In the genomic region with DNA sequence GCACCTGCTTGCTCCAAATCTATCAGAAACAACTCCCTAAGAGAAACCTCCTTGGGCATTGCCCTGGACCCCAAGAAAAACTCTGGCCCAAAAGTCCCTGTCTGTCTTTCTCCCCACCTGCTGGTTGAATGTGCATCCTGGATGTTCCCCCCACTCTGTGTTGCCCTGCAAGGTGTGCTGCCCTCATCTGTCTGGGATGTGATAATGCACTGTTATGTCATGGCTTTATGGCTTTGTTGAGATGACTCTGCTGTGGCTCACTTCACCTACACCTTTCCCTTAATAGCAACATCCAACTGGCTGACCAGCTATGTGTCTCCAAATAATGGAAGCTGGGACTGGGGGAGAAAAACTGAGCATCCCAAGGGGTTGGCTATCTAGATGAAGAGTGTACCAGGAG, we compare ENCODE assay signal across 9 cellular contexts. TPM values are rescaled to one million over a fixed set of nuclear protein-coding genes. Genes with fewer than 3 reads are reported as not detected.
DNase-seq lines count a peak whose midpoint lies in the region; ATAC-seq, FAIRE-seq and TF ChIP-seq lines count a peak whose summit lies in the region.
"Had no signal": no experiment of that assay in that cellular context is flagged by ENCODE, and none has a peak within 500 bp of the region (broad histone marks: within the 10 kb centered on the region; RNA-seq: fewer than 3 reads in every experiment).

No MANE protein-coding gene starts in this region.

- H3K4me2 ChIP-seq in HepG2 (ENCODE audit: low read depth, low read length) = no peak overlapping the region

- TF ChIP-seq EP300 in HepG2 (IDR thresholded peaks at IDR 0.05; ENCODE audit: low read depth in 2 of 2, low read length in 2 of 2) = no peak
- no peak for TF ChIP-seq EP300 in HepG2 (CRISPR knock-in tag; IDR thresholded peaks at IDR 0.05; ENCODE audit: borderline replicate concordance)
- TF ChIP-seq EP300 in esophagus muscularis mucosa (IDR thresholded peaks at IDR 0.05) = no peak

- peaks cover 17% of the 10 kb centered on the region for H3K79me2 ChIP-seq in HepG2 (ENCODE audit: insufficient read depth, low read length)

- H3K9me3 ChIP-seq in HepG2 (ENCODE audit: low read length) (no peaks in the 10 kb centered on the region), right lobe of liver (peaks cover 0 to 11% (median 2%) of the 10 kb centered on the region in 4 donors), esophagus muscularis mucosa (peaks cover 7 to 18% (median 13%) of the 10 kb centered on the region in 4 donors)

- peak; percentile 86 for TF ChIP-seq CTCF in HepG2 (CRISPR knock-in tag; IDR thresholded peaks at IDR 0.05)
- peak in 1 of 4 donors; percentile 18 for TF ChIP-seq CTCF in right lobe of liver (IDR thresholded peaks at IDR 0.05)
- TF ChIP-seq CTCF in esophagus muscularis mucosa (IDR thresholded peaks at IDR 0.05) = peak; percentile 15 to 32 (median 17)

- intact Hi-C loops in HepG2 (cut with micrococcal nuclease; ENCODE audit: unreplicated experiment) = no loop called here
- intact Hi-C loops in right lobe of liver (cut with DNase I) = loop anchor here in 1 of 2 donors (5.0 kb wide), 1 partner anchor 70 kb away; no protein-coding TSS in a partner anchor
- intact Hi-C loops in esophagus muscularis mucosa (cut with DNase I) = no loop called here

- POLR2A ChIA-PET in HepG2 (lab: Yijun Ruan, JAX) = interaction anchor here (1.5 kb wide), 1 partner anchor 78 kb away, joined by 4 read pairs; no protein-coding TSS in a partner anchor

- ATAC-seq in HepG2 (peak; percentile 32), right lobe of liver (no peak), GM18907 (IDR thresholded peaks at IDR 0.05; ENCODE audit: unreplicated experiment) (no peak)
- peak; percentile 50 for ATAC-seq in stimulated activated naive CD8-positive, alpha-beta T cell treated with anti-CD3 and anti-CD28 coated beads, Interleukin-15, amount 100 ng/mL, for 72 hours

- DNase-seq in HepG2 (ENCODE audit: low spot score) = peak; percentile 67
- no peak for DNase-seq in right lobe of liver
- DNase-seq in SK-N-DZ (ENCODE audit: low spot score) = peak; percentile 14
- DNase-seq in esophagus muscularis mucosa (ENCODE audit: extremely low spot score) = no peak
- peak in 1 of 2 donors; percentile 33 for DNase-seq in stimulated activated naive CD8-positive, alpha-beta T cell treated with anti-CD3 and anti-CD28 coated beads, Interleukin-15, amount 100 ng/mL, for 72 hours
- no peak for DNase-seq in NCI-H510A treated with DMSO at 0.1 percent for 48 hours (lab: John Stamatoyannopoulos, UW)
- no peak for DNase-seq in NCI-H2171 treated with DMSO at 0.1 percent for 48 hours (lab: John Stamatoyannopoulos, UW)
- DNase-seq: NCI-H2081 treated with DMSO at 0.1 percent for 48 hours had no signal

- in situ Hi-C loops in HepG2 (cut with HindIII; ENCODE audit: extremely low pct_ligation_motif_present, low pct_unique_long_range_greater_than_20kb) = no loop called here

- H3K27me3 ChIP-seq in HepG2 (ENCODE audit: control insufficient read depth in 1 of 2, insufficient read depth in 2 of 2, low read length in 2 of 2) (no peaks in the 10 kb centered on the region; a peak in 1 of 5 replicates), right lobe of liver (no peaks in the 10 kb centered on the region), esophagus muscularis mucosa (no peaks in the 10 kb centered on the region)

- H3K27me3 Mint-ChIP-seq in stimulated activated naive CD8-positive, alpha-beta T cell treated with anti-CD3 and anti-CD28 coated beads, Interleukin-15, amount 100 ng/mL, for 72 hours = no peaks in the 10 kb centered on the region

- H3K4me1 ChIP-seq in HepG2 (ENCODE audit: insufficient read depth, low read length) (peaks cover 23% of the 10 kb centered on the region), right lobe of liver (peaks cover 0 to 6% (median 1%) of the 10 kb centered on the region in 4 donors), esophagus muscularis mucosa (peaks cover 17 to 34% (median 28%) of the 10 kb centered on the region in 4 donors)

- peak; percentile 75; the same call in 1 of the 2 replicates for TF ChIP-seq RAD21 in HepG2 (CRISPR knock-in tag; IDR thresholded peaks at IDR 0.05)

- H3K27ac ChIP-seq in HepG2 (ENCODE audit: extremely low read length, insufficient read depth, low read length) = no peak overlapping the region
- H3K27ac ChIP-seq in right lobe of liver = no peak overlapping the region
- H3K27ac ChIP-seq in esophagus muscularis mucosa (replicated peaks in 1 of 4) = no peak overlapping the region

- H4K20me1 ChIP-seq in HepG2 (ENCODE audit: insufficient read depth, low read length) = no peaks in the 10 kb centered on the region

- H3K4me1 Mint-ChIP-seq in stimulated activated naive CD8-positive, alpha-beta T cell treated with anti-CD3 and anti-CD28 coated beads, Interleukin-15, amount 100 ng/mL, for 72 hours = peaks cover 44% of the 10 kb centered on the region

- no peak overlapping the region for H3K9ac ChIP-seq in HepG2 (ENCODE audit: insufficient read depth, low read depth, low read length)

- no TSS peak for BruUV-seq in HepG2 (replicated peaks; lab: Mats Ljungman, UMichigan)

- peaks cover 13 to 22% of the 10 kb centered on the region in 2 donors for H3K9me3 Mint-ChIP-seq in stimulated activated naive CD8-positive, alpha-beta T cell treated with anti-CD3 and anti-CD28 coated beads, Interleukin-15, amount 100 ng/mL, for 72 hours

- H3K4me3 ChIP-seq in HepG2 (replicated peaks in 1 of 3; ENCODE audit: insufficient read depth in 1 of 3, low read depth in 2 of 3, low read length in 3 of 3) (no peak overlapping the region), right lobe of liver (no peak overlapping the region), esophagus muscularis mucosa (no peak overlapping the region)

- peak; percentile 51 for FAIRE-seq in HepG2 (lab: Jason Lieb, UNC)

- H3K27ac Mint-ChIP-seq in stimulated activated naive CD8-positive, alpha-beta T cell treated with anti-CD3 and anti-CD28 coated beads, Interleukin-15, amount 100 ng/mL, for 72 hours = no peak overlapping the region

- peaks cover 8 to 31% of the 10 kb centered on the region in 2 experiments for H3K36me3 ChIP-seq in HepG2 (replicated peaks in 1 of 2; ENCODE audit: control insufficient read depth in 1 of 2, insufficient read depth in 2 of 2, low read length in 2 of 2)
- peaks cover 0 to 33% (median 22%) of the 10 kb centered on the region in 4 donors for H3K36me3 ChIP-seq in right lobe of liver
- H3K36me3 ChIP-seq in esophagus muscularis mucosa = peaks cover 32 to 52% (median 42%) of the 10 kb centered on the region in 4 donors

- H2AFZ ChIP-seq in HepG2 (ENCODE audit: low read length) = no peak overlapping the region

- TF ChIP-seq POLR2A in HepG2 (IDR thresholded peaks at IDR 0.05; ENCODE audit: insufficient read depth in 1 of 2, low read depth in 2 of 2, low read length in 2 of 2) = no peak
- TF ChIP-seq POLR2A in right lobe of liver (IDR thresholded peaks at IDR 0.05) = no peak
- TF ChIP-seq POLR2A in esophagus muscularis mucosa (IDR thresholded peaks at IDR 0.05; ENCODE audit: low read depth) = no peak

- CTCF ChIA-PET in HepG2 (lab: Yijun Ruan, JAX; ENCODE audit: low intra/inter-chr PET ratio, low total read pairs) = interaction anchor here (1.0 to 2.6 kb wide), 5 partner anchors 47 to 256 kb away, joined by 3 to 28 read pairs (median 6); partner anchors contain the start of gene ZNF763

- H3K4me3 Mint-ChIP-seq in stimulated activated naive CD8-positive, alpha-beta T cell treated with anti-CD3 and anti-CD28 coated beads, Interleukin-15, amount 100 ng/mL, for 72 hours = no peak overlapping the region

RNA-seq across cellular contexts. Expression of gene ZNF20, which starts 2.6 kb away (rescaled TPM):
- total RNA-seq in HepG2 (2016; rRNA removed; fragmentation: Illumina TruSeq; extraction: Trizol) = 8.0 and 9.7 TPM in 2 replicates
- total RNA-seq in HepG2 (2016; cell fraction: cytosol; rRNA removed; fragmentation: Illumina TruSeq; extraction: Trizol; ENCODE audit: low read depth) = 2.7 and 3.1 TPM in 2 replicates
- 5.1 and 6.9 TPM in 2 replicates for total RNA-seq in HepG2 (2016; cell fraction: insoluble cytoplasmic fraction; rRNA removed; fragmentation: Illumina TruSeq; extraction: Trizol)
- 3.9 and 4.1 TPM in 2 replicates for total RNA-seq in HepG2 (2016; cell fraction: membrane; rRNA removed; fragmentation: Illumina TruSeq; extraction: Trizol)
- 8.4 and 11.2 TPM in 2 replicates for total RNA-seq in HepG2 (2016; cell fraction: nucleus; rRNA removed; fragmentation: Illumina TruSeq; extraction: Trizol)
- polyA plus RNA-seq in HepG2 (2011; rRNA removed) = 1.6 and 2.1 TPM in 2 replicates
- polyA plus RNA-seq in HepG2 (2011; cell fraction: cytosol; rRNA removed) = 0.81 and 1.1 TPM in 2 replicates
- polyA plus RNA-seq in HepG2 (2011; cell fraction: nucleus; rRNA removed) = 1.2 and 2.1 TPM in 2 replicates
- polyA plus RNA-seq in HepG2 (2012) = 0.87 and 2.7 TPM in 2 replicates
- 1.1 and 1.2 TPM in 2 replicates for polyA plus RNA-seq in HepG2 (2016; cell fraction: cytosol; fragmentation: Illumina TruSeq; extraction: Trizol; ENCODE audit: low read depth)
- 3.1 and 3.2 TPM in 2 replicates for polyA plus RNA-seq in HepG2 (2016; cell fraction: insoluble cytoplasmic fraction; fragmentation: Illumina TruSeq; extraction: Trizol; ENCODE audit: low read depth)
- 0.98 and 1.8 TPM in 2 replicates for polyA plus RNA-seq in HepG2 (2016; cell fraction: membrane; fragmentation: Illumina TruSeq; extraction: Trizol; ENCODE audit: low read depth)
- 1.9 and 6.8 TPM in 2 replicates for polyA plus RNA-seq in HepG2 (2016; cell fraction: nucleus; fragmentation: Illumina TruSeq; extraction: Trizol; ENCODE audit: insufficient read depth, low read depth)
- 0.44 and 2.9 TPM in 2 replicates for polyA minus RNA-seq in HepG2 (2011; rRNA and poly(A)+ RNA removed; ENCODE audit: low replicate concordance)
- 3.0 and 3.2 TPM in 2 replicates for polyA minus RNA-seq in HepG2 (2011; cell fraction: cytosol; rRNA and poly(A)+ RNA removed)
- polyA minus RNA-seq in HepG2 (2011; cell fraction: nucleus; rRNA and poly(A)+ RNA removed) = 5.0 and 6.2 TPM in 2 replicates
- 1 to 10 TPM in 5 of 6 experiments, under 1 TPM in 1; 0.98 to 2.7 (median 1.5) TPM for total RNA-seq in right lobe of liver
- polyA plus RNA-seq in SK-N-DZ (2014; cell fraction: cytosol; rRNA removed) = 1.6 and 3.8 TPM in 2 replicates
- polyA plus RNA-seq in SK-N-DZ (2014; cell fraction: nucleus; rRNA removed) = 1.8 and 2.6 TPM in 2 replicates
- 1 to 10 TPM; 1.3 to 5.8 (median 3.1) TPM for total RNA-seq in esophagus muscularis mucosa

RNA-seq across cellular contexts. Expression of gene ZNF625, which starts 19.0 kb away (rescaled TPM):
- total RNA-seq in HepG2 (2016; rRNA removed; fragmentation: Illumina TruSeq; extraction: Trizol) (12.2 and 17.7 TPM in 2 replicates), right lobe of liver (1 to 10 TPM in 4 of 6 experiments, under 1 TPM in 2; 0.57 to 1.8 (median 1.4) TPM), esophagus muscularis mucosa (1 to 10 TPM; 4.5 to 8.7 (median 7.8) TPM)
- total RNA-seq in HepG2 (2016; cell fraction: cytosol; rRNA removed; fragmentation: Illumina TruSeq; extraction: Trizol; ENCODE audit: low read depth) = 4.0 and 5.6 TPM in 2 replicates
- total RNA-seq in HepG2 (2016; cell fraction: insoluble cytoplasmic fraction; rRNA removed; fragmentation: Illumina TruSeq; extraction: Trizol) = 12.8 and 16.1 TPM in 2 replicates
- total RNA-seq in HepG2 (2016; cell fraction: membrane; rRNA removed; fragmentation: Illumina TruSeq; extraction: Trizol) = 8.5 and 10.2 TPM in 2 replicates
- 11.3 and 11.7 TPM in 2 replicates for total RNA-seq in HepG2 (2016; cell fraction: nucleus; rRNA removed; fragmentation: Illumina TruSeq; extraction: Trizol)
- 1.7 and 1.8 TPM in 2 replicates for polyA plus RNA-seq in HepG2 (2011; rRNA removed)
- polyA plus RNA-seq in HepG2 (2011; cell fraction: cytosol; rRNA removed) = 0.75 and 1.1 TPM in 2 replicates
- 0.80 and 1.6 TPM in 2 replicates for polyA plus RNA-seq in HepG2 (2011; cell fraction: nucleus; rRNA removed)
- 0.97 and 2.8 TPM in 2 replicates for polyA plus RNA-seq in HepG2 (2012)
- polyA plus RNA-seq in HepG2 (2016; cell fraction: cytosol; fragmentation: Illumina TruSeq; extraction: Trizol; ENCODE audit: low read depth) = 0.83 and 0.84 TPM in 2 replicates
- 4.9 and 5.1 TPM in 2 replicates for polyA plus RNA-seq in HepG2 (2016; cell fraction: insoluble cytoplasmic fraction; fragmentation: Illumina TruSeq; extraction: Trizol; ENCODE audit: low read depth)
- polyA plus RNA-seq in HepG2 (2016; cell fraction: membrane; fragmentation: Illumina TruSeq; extraction: Trizol; ENCODE audit: low read depth) = 0.44 and 2.1 TPM in 2 replicates
- 6.4 and 8.2 TPM in 2 replicates for polyA plus RNA-seq in HepG2 (2016; cell fraction: nucleus; fragmentation: Illumina TruSeq; extraction: Trizol; ENCODE audit: insufficient read depth, low read depth)
- polyA minus RNA-seq in HepG2 (2011; rRNA and poly(A)+ RNA removed; ENCODE audit: low replicate concordance) = 2.5 TPM in 1 of 2 replicates, not detected in the other
- polyA minus RNA-seq in HepG2 (2011; cell fraction: cytosol; rRNA and poly(A)+ RNA removed) = 4.0 and 5.1 TPM in 2 replicates
- polyA minus RNA-seq in HepG2 (2011; cell fraction: nucleus; rRNA and poly(A)+ RNA removed) = 6.4 and 11.6 TPM in 2 replicates
- 5.5 and 7.5 TPM in 2 replicates for polyA plus RNA-seq in SK-N-DZ (2014; cell fraction: cytosol; rRNA removed)
- 2.9 and 7.2 TPM in 2 replicates for polyA plus RNA-seq in SK-N-DZ (2014; cell fraction: nucleus; rRNA removed)

RNA-seq across cellular contexts. Expression of gene ZNF136, which starts 25.4 kb away (rescaled TPM):
- total RNA-seq in HepG2 (2016; rRNA removed; fragmentation: Illumina TruSeq; extraction: Trizol) (10.2 and 16.6 TPM in 2 replicates), right lobe of liver (1 to 10 TPM; 1.3 to 3.9 (median 2.2) TPM), esophagus muscularis mucosa (1 to 10 TPM; 6.6 to 8.9 (median 7.5) TPM)
- 0.91 and 1.9 TPM in 2 replicates for total RNA-seq in HepG2 (2016; cell fraction: cytosol; rRNA removed; fragmentation: Illumina TruSeq; extraction: Trizol; ENCODE audit: low read depth)
- total RNA-seq in HepG2 (2016; cell fraction: insoluble cytoplasmic fraction; rRNA removed; fragmentation: Illumina TruSeq; extraction: Trizol) = 9.2 and 18.5 TPM in 2 replicates
- 4.5 and 5.0 TPM in 2 replicates for total RNA-seq in HepG2 (2016; cell fraction: membrane; rRNA removed; fragmentation: Illumina TruSeq; extraction: Trizol)
- 8.1 and 11.9 TPM in 2 replicates for total RNA-seq in HepG2 (2016; cell fraction: nucleus; rRNA removed; fragmentation: Illumina TruSeq; extraction: Trizol)
- polyA plus RNA-seq in HepG2 (2011; rRNA removed) = 1.8 and 2.5 TPM in 2 replicates
- polyA plus RNA-seq in HepG2 (2011; cell fraction: cytosol; rRNA removed) = 0.97 and 1.4 TPM in 2 replicates
- 1.2 and 1.5 TPM in 2 replicates for polyA plus RNA-seq in HepG2 (2011; cell fraction: nucleus; rRNA removed)
- polyA plus RNA-seq in HepG2 (2012) = 2.4 and 4.4 TPM in 2 replicates
- polyA plus RNA-seq in HepG2 (2016; cell fraction: cytosol; fragmentation: Illumina TruSeq; extraction: Trizol; ENCODE audit: low read depth) = 0.11 and 0.18 TPM in 2 replicates
- polyA plus RNA-seq in HepG2 (2016; cell fraction: insoluble cytoplasmic fraction; fragmentation: Illumina TruSeq; extraction: Trizol; ENCODE audit: low read depth) = 6.4 and 8.7 TPM in 2 replicates
- 0.77 and 0.81 TPM in 2 replicates for polyA plus RNA-seq in HepG2 (2016; cell fraction: membrane; fragmentation: Illumina TruSeq; extraction: Trizol; ENCODE audit: low read depth)
- 7.5 and 9.6 TPM in 2 replicates for polyA plus RNA-seq in HepG2 (2016; cell fraction: nucleus; fragmentation: Illumina TruSeq; extraction: Trizol; ENCODE audit: insufficient read depth, low read depth)
- 1.7 and 2.6 TPM in 2 replicates for polyA minus RNA-seq in HepG2 (2011; rRNA and poly(A)+ RNA removed; ENCODE audit: low replicate concordance)
- 4.0 and 4.6 TPM in 2 replicates for polyA minus RNA-seq in HepG2 (2011; cell fraction: cytosol; rRNA and poly(A)+ RNA removed)
- 12.9 and 13.3 TPM in 2 replicates for polyA minus RNA-seq in HepG2 (2011; cell fraction: nucleus; rRNA and poly(A)+ RNA removed)
- polyA plus RNA-seq in SK-N-DZ (2014; cell fraction: cytosol; rRNA removed) = 7.9 and 9.9 TPM in 2 replicates
- polyA plus RNA-seq in SK-N-DZ (2014; cell fraction: nucleus; rRNA removed) = 4.7 and 5.7 TPM in 2 replicates

Comparison
In these comparisons a context has a peak if more than half of its experiments do, and no peak if none do; other contexts are left out.
1. ATAC-seq: peak in HepG2 (single experiment) and stimulated activated naive CD8-positive, alpha-beta T cell treated with anti-CD3 and anti-CD28 coated beads, Interleukin-15, amount 100 ng/mL, for 72 hours (single experiment); none in right lobe of liver (0 of 4) and GM18907 (single experiment).
2. DNase-seq: peak in HepG2 (single experiment) and SK-N-DZ (single experiment); none in right lobe of liver (0 of 3), esophagus muscularis mucosa (single experiment), NCI-H510A treated with DMSO at 0.1 percent for 48 hours (single experiment) and NCI-H2171 treated with DMSO at 0.1 percent for 48 hours (single experiment).